8 cellular contexts compared by ENCODE assay signal in genomic region chr14:54902143-54902520, GRCh38. TPM values are rescaled to one million over a fixed set of nuclear protein-coding genes. Genes with fewer than 3 reads are reported as not detected.
DNase-seq lines count a peak whose midpoint lies in the region; TF ChIP-seq lines count a peak whose summit lies in the region.

No MANE protein-coding gene starts in this region.

- no peak overlapping the region for H3K27ac Mint-ChIP-seq in H9

- H2BK12ac ChIP-seq in H9 (ENCODE audit: insufficient read length, low read depth, low read length): no peak overlapping the region

- no peak overlapping the region for H2BK20ac ChIP-seq in H9 (ENCODE audit: low read depth, low read length, poor library complexity, severe bottlenecking)

- DNase-seq in GM12865 (ENCODE audit: low read depth): peak; percentile 86
- peak; percentile 74 for DNase-seq in H9
- DNase-seq in T-helper 9 cell: peak; percentile 76
- DNase-seq in astrocyte of the cerebellum (ENCODE audit: low read depth): no peak
- peak; percentile 52 to 75 for DNase-seq in stimulated activated CD4-positive, alpha-beta T cell treated with anti-CD3 and anti-CD28 coated beads, Interleukin-12 subunit alpha, Interleukin-12 subunit beta, amount 100 ng/mL, for 24 hours (ENCODE audit: low read depth in 2 of 2)
- DNase-seq in GM19240 (ENCODE audit: insufficient read length, low spot score): no peak

- no peak overlapping the region for H2AFZ ChIP-seq in H9 (ENCODE audit: low read length)
- H2AFZ ChIP-seq in Loucy (ENCODE audit: low read length): peak overlapping the region; percentile 90

- no peak overlapping the region for H4K8ac ChIP-seq in H9 (replicated peaks; ENCODE audit: insufficient read length, low read depth, low read length)

- no peaks in the 10 kb centered on the region for H3K9me2 ChIP-seq in Loucy (replicated peaks; ENCODE audit: low read depth, low read length)

- TF ChIP-seq CTCF in GM12865 (IDR thresholded peaks at IDR 0.05; ENCODE audit: insufficient read depth, low read depth, low read length, missing control alignments): peak; percentile 5
- TF ChIP-seq CTCF in H9 (conservative IDR thresholded peaks at IDR 0.05): no peak
- TF ChIP-seq CTCF in Loucy (conservative IDR thresholded peaks at IDR 0.05; ENCODE audit: low read length): no peak; the same call in 1 of the 2 replicates
- peak; percentile 9 for TF ChIP-seq CTCF in astrocyte of the cerebellum (IDR thresholded peaks at IDR 0.05; ENCODE audit: low read depth, low read length, missing control alignments)

- H3K9me3 ChIP-seq in H9 (ENCODE audit: control insufficient read depth, low read depth, low read length): no peaks in the 10 kb centered on the region
- H3K9me3 ChIP-seq in Loucy (ENCODE audit: insufficient read depth, low read depth, low read length): no peaks in the 10 kb centered on the region
- H3K9me3 ChIP-seq in iPS-18c (ENCODE audit: control insufficient read depth, insufficient read depth, low read length): no peaks in the 10 kb centered on the region

- peaks cover 7 to 8% of the 10 kb centered on the region in 2 experiments for H3K4me1 Mint-ChIP-seq in H9

- in situ Hi-C loops in astrocyte of the cerebellum (cut with HindIII; ENCODE audit: low sequenced_read_pairs): no loop called here

- H3K56ac ChIP-seq in H9 (ENCODE audit: insufficient read length, low read depth, low read length): no peak overlapping the region

- H3K79me2 ChIP-seq in H9 (ENCODE audit: insufficient read depth, low read length): no peaks in the 10 kb centered on the region
- H3K79me2 ChIP-seq in Loucy (ENCODE audit: insufficient read depth, low read length): peaks cover 17% of the 10 kb centered on the region

- no peaks in the 10 kb centered on the region for H3K9me3 Mint-ChIP-seq in H9

- H3K4ac ChIP-seq in H9 (ENCODE audit: low read depth, low read length): no peak overlapping the region

- H4K5ac ChIP-seq in H9 (ENCODE audit: insufficient read length, low read depth, low read length): no peak overlapping the region

- H3K4me3 ChIP-seq in GM12865 (ENCODE audit: low read depth, low read length) (peak overlapping the region; percentile 60), Loucy (ENCODE audit: low read length, poor library complexity, severe bottlenecking) (peak overlapping the region; percentile 84), astrocyte of the cerebellum (ENCODE audit: low read depth, low read length) (peak overlapping the region; percentile 63), iPS-18c (ENCODE audit: insufficient read depth, low read depth, low read length) (peak overlapping the region; percentile 88)

- no peak overlapping the region for H2BK15ac ChIP-seq in H9 (ENCODE audit: low read depth, low read length)

- H3K36me3 Mint-ChIP-seq in H9 (ENCODE audit: insufficient read depth in 1 of 3, low read depth in 3 of 3): no peaks in the 10 kb centered on the region; a peak in 1 of 7 replicates

- no peaks in the 10 kb centered on the region for H3K79me1 ChIP-seq in H9 (ENCODE audit: insufficient read depth, low read depth, low read length, poor library complexity, severe bottlenecking)

- H3K9ac ChIP-seq in H9 (ENCODE audit: extremely low read depth, insufficient read length, low read length): peak overlapping the region; percentile 46
- H3K9ac ChIP-seq in Loucy (ENCODE audit: low read depth, low read length, poor library complexity, severe bottlenecking): peak overlapping the region; percentile 77

- no peaks in the 10 kb centered on the region for H4K20me1 ChIP-seq in H9 (ENCODE audit: control insufficient read depth, insufficient read depth, insufficient read length)
- H4K20me1 ChIP-seq in Loucy (ENCODE audit: insufficient read depth, low read length, poor library complexity, severe bottlenecking): no peaks in the 10 kb centered on the region

- peak overlapping the region; percentile 72 to 85 for H3K4me3 Mint-ChIP-seq in H9

- peaks cover 46% of the 10 kb centered on the region for H3K27me3 Mint-ChIP-seq in H9 (ENCODE audit: low read depth)

- no peak overlapping the region for H3K23ac ChIP-seq in H9 (ENCODE audit: insufficient read length, low read depth, low read length)

- no peak overlapping the region for H3K27ac ChIP-seq in H9 (ENCODE audit: insufficient read length, low read depth, low read length)

- no peak overlapping the region for H2BK5ac ChIP-seq in H9 (ENCODE audit: insufficient read length, low read length)

- no peak overlapping the region for H4K91ac ChIP-seq in H9 (ENCODE audit: insufficient read length, low read depth, low read length)

- H3K27me3 ChIP-seq in H9 (ENCODE audit: insufficient read depth, low read length): peaks cover 13% of the 10 kb centered on the region; the same call in 1 of the 2 replicates
- H3K27me3 ChIP-seq in Loucy (ENCODE audit: insufficient read depth, low read length, poor library complexity, severe bottlenecking): no peaks in the 10 kb centered on the region

- no peaks in the 10 kb centered on the region for H3K36me3 ChIP-seq in Loucy (ENCODE audit: insufficient read depth, low read length)

- WGBS in H9 (ENCODE audit: extremely low coverage, insufficient read length, low lambda C conversion rate): no CpG with 5 or more reads among the region's 37 CpGs

- no peaks in the 10 kb centered on the region for H3F3A ChIP-seq in Loucy (ENCODE audit: low read depth)

- H3K4me2 ChIP-seq in H9 (ENCODE audit: insufficient read depth, insufficient read length, low read length) (peak overlapping the region; percentile 90), Loucy (ENCODE audit: low read depth, low read length, poor library complexity, severe bottlenecking) (peak overlapping the region; percentile 90)

- H2BK120ac ChIP-seq in H9 (ENCODE audit: low read depth, low read length, poor library complexity, severe bottlenecking): no peak overlapping the region

- H3T11ph ChIP-seq in H9 (ENCODE audit: low read length): no peak overlapping the region

- H2AK5ac ChIP-seq in H9 (ENCODE audit: insufficient read length, low read length): no peak overlapping the region

- no peak overlapping the region for H3K18ac ChIP-seq in H9 (ENCODE audit: insufficient read length, low read depth, low read length)

- peaks cover 9% of the 10 kb centered on the region for H3K23me2 ChIP-seq in H9 (ENCODE audit: insufficient read length, low read depth, low read length, poor library complexity, severe bottlenecking)

- H3K4me1 ChIP-seq in H9 (ENCODE audit: insufficient read depth, low read length): no peaks in the 10 kb centered on the region
- peaks cover 16% of the 10 kb centered on the region for H3K4me1 ChIP-seq in Loucy (ENCODE audit: insufficient read depth, low read length, poor library complexity, severe bottlenecking)

- H3K14ac ChIP-seq in H9 (ENCODE audit: insufficient read depth, low read length): no peak overlapping the region; the same call in 1 of the 2 replicates

RNA-seq across cellular contexts. Expression of gene GCH1, which starts 0.5 kb away (rescaled TPM):
- total RNA-seq in H9 (2021): 7.7 and 8.6 TPM in 2 replicates

Comparison
In these comparisons a context has a peak if more than half of its experiments do, and no peak if none do; other contexts are left out.
1. DNase-seq: peak in GM12865 (single experiment), H9 (single experiment), T-helper 9 cell (single experiment) and stimulated activated CD4-positive, alpha-beta T cell treated with anti-CD3 and anti-CD28 coated beads, Interleukin-12 subunit alpha, Interleukin-12 subunit beta, amount 100 ng/mL, for 24 hours (2 of 2); none in astrocyte of the cerebellum (single experiment) and GM19240 (single experiment).
2. CTCF ChIP-seq: peak in GM12865 (single experiment) and astrocyte of the cerebellum (single experiment); none in H9 (single experiment) and Loucy (single experiment).
3. Peak in every context shown above with its lines, with median percentiles within 50 percentile points of each other: H3K4me3 ChIP-seq.